In genomic region chr19:50450369-50451222, GRCh38 we compare ENCODE assay signal across 3 cellular contexts.
TF ChIP-seq lines count a peak whose summit lies in the region.

No MANE protein-coding gene starts in this region.

TF ChIP-seq in A549, 52 proteins besides CTCF, POLR2A, EP300 and RAD21:
- TF ChIP-seq HOXB13 (CRISPR knock-in tag; IDR thresholded peaks at IDR 0.05; ENCODE audit: low read depth) (no peak), ZC3H11A (IDR thresholded peaks at IDR 0.05) (no peak), ZFP36 (IDR thresholded peaks at IDR 0.05; ENCODE audit: borderline replicate concordance, partially characterized antibody) (peak; percentile 7)

TF ChIP-seq in HEK293, 187 proteins besides CTCF, POLR2A, EP300 and RAD21:
- TF ChIP-seq, protein P1, sequence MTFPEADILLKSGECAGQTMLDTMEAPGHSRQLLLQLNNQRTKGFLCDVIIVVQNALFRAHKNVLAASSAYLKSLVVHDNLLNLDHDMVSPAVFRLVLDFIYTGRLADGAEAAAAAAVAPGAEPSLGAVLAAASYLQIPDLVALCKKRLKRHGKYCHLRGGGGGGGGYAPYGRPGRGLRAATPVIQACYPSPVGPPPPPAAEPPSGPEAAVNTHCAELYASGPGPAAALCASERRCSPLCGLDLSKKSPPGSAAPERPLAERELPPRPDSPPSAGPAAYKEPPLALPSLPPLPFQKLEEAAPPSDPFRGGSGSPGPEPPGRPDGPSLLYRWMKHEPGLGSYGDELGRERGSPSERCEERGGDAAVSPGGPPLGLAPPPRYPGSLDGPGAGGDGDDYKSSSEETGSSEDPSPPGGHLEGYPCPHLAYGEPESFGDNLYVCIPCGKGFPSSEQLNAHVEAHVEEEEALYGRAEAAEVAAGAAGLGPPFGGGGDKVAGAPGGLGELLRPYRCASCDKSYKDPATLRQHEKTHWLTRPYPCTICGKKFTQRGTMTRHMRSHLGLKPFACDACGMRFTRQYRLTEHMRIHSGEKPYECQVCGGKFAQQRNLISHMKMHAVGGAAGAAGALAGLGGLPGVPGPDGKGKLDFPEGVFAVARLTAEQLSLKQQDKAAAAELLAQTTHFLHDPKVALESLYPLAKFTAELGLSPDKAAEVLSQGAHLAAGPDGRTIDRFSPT (tag by site-specific recombination; IDR thresholded peaks at IDR 0.05) = no peak
- TF ChIP-seq ZNF473 (tag by site-specific recombination; IDR thresholded peaks at IDR 0.05) (no peak), ZNF48 (tag by site-specific recombination; IDR thresholded peaks at IDR 0.05) (no peak), ZNF426 (tag by site-specific recombination; IDR thresholded peaks at IDR 0.05) (no peak), ZNF121 (tag by site-specific recombination; IDR thresholded peaks at IDR 0.05) (0 out of 2 replicates have a peak, but pooled peaks have one; percentile 42), ZNF341 (tag by site-specific recombination; IDR thresholded peaks at IDR 0.05; ENCODE audit: low read depth) (no peak), EGR2 (tag by site-specific recombination; IDR thresholded peaks at IDR 0.05; ENCODE audit: low read depth) (no peak), ZNF530 (tag by site-specific recombination; IDR thresholded peaks at IDR 0.05; ENCODE audit: low read depth) (no peak), ZNF768 (tag by site-specific recombination; IDR thresholded peaks at IDR 0.05) (0 out of 2 replicates have a peak, but pooled peaks have one; percentile 54), REPIN1 (tag by site-specific recombination; IDR thresholded peaks at IDR 0.05; ENCODE audit: low read depth) (no peak)

TF ChIP-seq in H1, 55 proteins besides CTCF, POLR2A, EP300 and RAD21:
- TF ChIP-seq PHF8 (conservative IDR thresholded peaks at IDR 0.05; ENCODE audit: low read depth, low read length) = no peak
- no peak for TF ChIP-seq ATF3 (IDR thresholded peaks at IDR 0.05; ENCODE audit: insufficient read depth, low read depth, low read length)
- peak; percentile 30; the same call in 1 of the 2 replicates for TF ChIP-seq KDM1A (IDR thresholded peaks at IDR 0.05; ENCODE audit: borderline replicate concordance, low read length)
